In genomic region chr14:59161571-59162175, GRCh38 we compare ENCODE assay signal across 9 cellular contexts. TPM values are rescaled to one million over a fixed set of nuclear protein-coding genes. Genes with fewer than 3 reads are reported as not detected.
DNase-seq lines count a peak whose midpoint lies in the region; ATAC-seq and TF ChIP-seq lines count a peak whose summit lies in the region.
"Had no signal": no experiment of that assay in that cellular context is flagged by ENCODE, and none has a peak within 500 bp of the region (broad histone marks: within the 10 kb centered on the region; RNA-seq: fewer than 3 reads in every experiment).

No MANE protein-coding gene starts in this region.

- no peak for TF ChIP-seq POLR2A in body of pancreas (IDR thresholded peaks at IDR 0.05)
- no peak for TF ChIP-seq POLR2A in right lobe of liver (IDR thresholded peaks at IDR 0.05)

- ATAC-seq in GM18909 (IDR thresholded peaks at IDR 0.05; ENCODE audit: poor library complexity, unreplicated experiment): peak; percentile 81
- ATAC-seq in body of pancreas: peak; percentile 87
- ATAC-seq in right lobe of liver: peak in 3 of 4 donors; percentile 17 to 37 (median 36)
- ATAC-seq in HG03280 (IDR thresholded peaks at IDR 0.05; ENCODE audit: unreplicated experiment): no peak
- ATAC-seq: Panc1 had no signal

- peaks cover 13% of the 10 kb centered on the region for H3K4me1 ChIP-seq in body of pancreas
- H3K4me1 ChIP-seq in right lobe of liver: no peaks in the 10 kb centered on the region

- intact Hi-C loops in body of pancreas (cut with DNase I) (no loop called here), right lobe of liver (cut with DNase I) (no loop called here)

- WGBS in body of pancreas, 2 donors: 49 to 56% methylated on average over 7 of the region's 7 CpGs
- 24% methylated on average over 6 of the region's 7 CpGs for WGBS in right lobe of liver (ENCODE audit: insufficient coverage, low coverage, low lambda C conversion rate, missing lambda C conversion rate)

- no peaks in the 10 kb centered on the region for H3K36me3 ChIP-seq in body of pancreas (replicated peaks in 1 of 2; ENCODE audit: insufficient read depth in 1 of 2, low read depth in 2 of 2)
- H3K36me3 ChIP-seq in right lobe of liver: no peaks in the 10 kb centered on the region

- TF ChIP-seq CTCF in body of pancreas (IDR thresholded peaks at IDR 0.05) (no peak), right lobe of liver (IDR thresholded peaks at IDR 0.05) (no peak)

- H3K9me3 ChIP-seq in body of pancreas: no peaks in the 10 kb centered on the region
- no peaks in the 10 kb centered on the region for H3K9me3 ChIP-seq in right lobe of liver

- no peaks in the 10 kb centered on the region for H3K27me3 ChIP-seq in body of pancreas
- no peaks in the 10 kb centered on the region for H3K27me3 ChIP-seq in right lobe of liver

- H3K27ac ChIP-seq in body of pancreas (no peak overlapping the region), right lobe of liver (no peak overlapping the region)

- peak; percentile 1 for DNase-seq in HS-27A (ENCODE audit: low read depth)
- DNase-seq in body of pancreas: peak in 1 of 4 donors; percentile 42
- no peak for DNase-seq in right lobe of liver
- no peak for DNase-seq in NCI-H82 treated with DMSO at 0.1 percent for 48 hours (lab: John Stamatoyannopoulos, UW; ENCODE audit: unreplicated experiment)
- DNase-seq in cerebellar cortex (ENCODE audit: low spot score): no peak
- DNase-seq in KG1 (lab: John Stamatoyannopoulos, UW): no peak

- no peak overlapping the region for H3K4me3 ChIP-seq in body of pancreas
- no peak overlapping the region for H3K4me3 ChIP-seq in right lobe of liver

RNA-seq across cellular contexts. Expression of gene DAAM1, which starts 26.8 kb away (rescaled TPM):
- total RNA-seq in body of pancreas: 10 to 100 TPM; 16.9 to 42.5 TPM
- 10 to 100 TPM; 17.2 to 43.6 (median 25.3) TPM for total RNA-seq in right lobe of liver
